8 cellular contexts compared by ENCODE assay signal in genomic region chr20:36465109-36466080, GRCh38.
DNase-seq lines count a peak whose midpoint lies in the region; ATAC-seq and TF ChIP-seq lines count a peak whose summit lies in the region.

No MANE protein-coding gene starts in this region.

- peaks cover 78% of the 10 kb centered on the region for H3K4me1 ChIP-seq in psoas muscle

- peak overlapping the region; percentile 15 for H3K4me3 ChIP-seq in fibroblast of the aortic adventitia (ENCODE audit: low read depth, low read length)
- H3K4me3 ChIP-seq in psoas muscle: peak overlapping the region; percentile 99

- H3K4me3 Mint-ChIP-seq in activated T-helper 1 cell treated with anti-CD3 and anti-CD28 coated beads, Interleukin-12 subunit alpha, Interleukin-12 subunit beta, Interleukin-2, Interleukin-4 antibody, amounts not matched to agents 30 ng/mL and 10 ng/mL and 1 ng/mL, durations not matched to agents 14 hours and 24 hours and 36 hours: peak overlapping the region; percentile 34

- H3K9me3 ChIP-seq in psoas muscle: no peaks in the 10 kb centered on the region

- peaks cover 81% of the 10 kb centered on the region for H3K4me1 Mint-ChIP-seq in activated T-helper 1 cell treated with anti-CD3 and anti-CD28 coated beads, Interleukin-12 subunit alpha, Interleukin-12 subunit beta, Interleukin-2, Interleukin-4 antibody, amounts not matched to agents 30 ng/mL and 10 ng/mL and 1 ng/mL, durations not matched to agents 14 hours and 24 hours and 36 hours (ENCODE audit: low read depth)

- H3K36me3 Mint-ChIP-seq in activated T-helper 1 cell treated with anti-CD3 and anti-CD28 coated beads, Interleukin-12 subunit alpha, Interleukin-12 subunit beta, Interleukin-2, Interleukin-4 antibody, amounts not matched to agents 30 ng/mL and 10 ng/mL and 1 ng/mL, durations not matched to agents 14 hours and 24 hours and 36 hours (ENCODE audit: low read depth): no peaks in the 10 kb centered on the region

- H3K9me3 Mint-ChIP-seq in activated T-helper 1 cell treated with anti-CD3 and anti-CD28 coated beads, Interleukin-12 subunit alpha, Interleukin-12 subunit beta, Interleukin-2, Interleukin-4 antibody, amounts not matched to agents 30 ng/mL and 10 ng/mL and 1 ng/mL, durations not matched to agents 14 hours and 24 hours and 36 hours: no peaks in the 10 kb centered on the region

- intact Hi-C loops in activated T-helper 1 cell treated with anti-CD3 and anti-CD28 coated beads, Interleukin-12 subunit alpha, Interleukin-12 subunit beta, Interleukin-2, Interleukin-4 antibody, amounts not matched to agents 30 ng/mL and 10 ng/mL and 1 ng/mL, durations not matched to agents 14 hours and 24 hours and 36 hours (cut with micrococcal nuclease): loop anchor here (1.0 to 10.0 kb wide), 8 partner anchors 27 to 848 kb away; partner anchors contain the start of genes NDRG3, RBL1 and SPAG4
- intact Hi-C loops in psoas muscle (cut with DNase I): loop anchor here (2.0 to 10.0 kb wide), 2 partner anchors 17 to 139 kb away; partner anchors contain the start of gene RAB5IF (in 1 of the 2)

- ATAC-seq in psoas muscle (peak in 2 of 4 donors; percentile 20 to 39), GM18909 (IDR thresholded peaks at IDR 0.05; ENCODE audit: poor library complexity, unreplicated experiment) (no peak)

- TF ChIP-seq CTCF in GM10266 (IDR thresholded peaks at IDR 0.05; ENCODE audit: control insufficient read depth, insufficient read depth, low read depth, missing control alignments) (no peak), fibroblast of the aortic adventitia (IDR thresholded peaks at IDR 0.05; ENCODE audit: insufficient read depth, low read length) (no peak), psoas muscle (IDR thresholded peaks at IDR 0.05) (no peak)

- H3K27me3 Mint-ChIP-seq in activated T-helper 1 cell treated with anti-CD3 and anti-CD28 coated beads, Interleukin-12 subunit alpha, Interleukin-12 subunit beta, Interleukin-2, Interleukin-4 antibody, amounts not matched to agents 30 ng/mL and 10 ng/mL and 1 ng/mL, durations not matched to agents 14 hours and 24 hours and 36 hours (ENCODE audit: insufficient read depth): peaks cover 2% of the 10 kb centered on the region

- H3K36me3 ChIP-seq in psoas muscle (ENCODE audit: insufficient read depth in 1 of 2, low read depth in 1 of 2): peaks cover 0 to 11% of the 10 kb centered on the region in 2 donors

- H3K27ac ChIP-seq in psoas muscle: peak overlapping the region; percentile 100

- peak; percentile 56 for DNase-seq in GM10266 (ENCODE audit: extremely low spot score)
- peak; percentile 74 for DNase-seq in NCI-H460 (ENCODE audit: extremely low read depth, low read depth)
- peak; percentile 34 for DNase-seq in activated T-helper 1 cell treated with anti-CD3 and anti-CD28 coated beads, Interleukin-12 subunit alpha, Interleukin-12 subunit beta, Interleukin-2, Interleukin-4 antibody, amounts not matched to agents 30 ng/mL and 10 ng/mL and 1 ng/mL, durations not matched to agents 14 hours and 24 hours and 36 hours (ENCODE audit: low spot score)
- peak; percentile 83 for DNase-seq in fibroblast of the aortic adventitia (ENCODE audit: low read depth)
- DNase-seq in psoas muscle: peak; percentile 68 to 73
- no peak for DNase-seq in UCSD-AML1 (lab: John Stamatoyannopoulos, UW; ENCODE audit: unreplicated experiment)
- no peak for DNase-seq in globus pallidus (ENCODE audit: low spot score)

- H3K27me3 ChIP-seq in psoas muscle (ENCODE audit: insufficient read depth in 3 of 3, low read length in 2 of 3): no peaks in the 10 kb centered on the region

- peak overlapping the region; percentile 84 for H3K27ac Mint-ChIP-seq in activated T-helper 1 cell treated with anti-CD3 and anti-CD28 coated beads, Interleukin-12 subunit alpha, Interleukin-12 subunit beta, Interleukin-2, Interleukin-4 antibody, amounts not matched to agents 30 ng/mL and 10 ng/mL and 1 ng/mL, durations not matched to agents 14 hours and 24 hours and 36 hours

- WGBS in psoas muscle, 3 donors: 42 to 58% (median 49%) methylated on average over 12 of the region's 12 CpGs

Comparison
In these comparisons a context has a peak if more than half of its experiments do, and no peak if none do; other contexts are left out.
1. DNase-seq: peak in GM10266 (single experiment), NCI-H460 (single experiment), activated T-helper 1 cell treated with anti-CD3 and anti-CD28 coated beads, Interleukin-12 subunit alpha, Interleukin-12 subunit beta, Interleukin-2, Interleukin-4 antibody, amounts not matched to agents 30 ng/mL and 10 ng/mL and 1 ng/mL, durations not matched to agents 14 hours and 24 hours and 36 hours (single experiment), fibroblast of the aortic adventitia (single experiment) and psoas muscle (2 of 2); none in UCSD-AML1 (single experiment) and globus pallidus (single experiment).